Comparison of ENCODE assay signal across 1 cellular context in the genomic region with DNA sequence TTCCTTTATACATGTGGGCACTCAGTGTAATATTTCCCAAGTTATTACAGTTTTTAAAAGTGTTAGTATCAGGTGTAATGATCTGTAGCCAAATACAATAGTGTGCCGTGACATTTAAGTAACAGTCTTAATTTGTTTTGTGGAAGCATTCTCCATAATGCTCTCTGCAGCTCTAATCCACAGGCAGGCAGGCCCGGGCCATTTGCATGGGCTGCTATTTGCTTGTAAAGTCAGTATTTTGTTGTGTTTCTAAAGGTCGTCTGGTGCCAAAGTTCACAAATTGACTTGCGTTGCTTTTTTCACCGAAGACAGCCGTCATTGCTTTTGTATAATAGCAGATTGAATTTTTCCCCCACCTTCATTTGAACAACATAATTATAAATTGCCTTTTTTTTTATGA.
TF ChIP-seq lines count a peak whose summit lies in the region.

No MANE protein-coding gene starts in this region.

TF ChIP-seq in WTC11, 78 proteins besides CTCF, POLR2A, EP300 and RAD21 (continued from another document):
- TF ChIP-seq, protein P1, sequence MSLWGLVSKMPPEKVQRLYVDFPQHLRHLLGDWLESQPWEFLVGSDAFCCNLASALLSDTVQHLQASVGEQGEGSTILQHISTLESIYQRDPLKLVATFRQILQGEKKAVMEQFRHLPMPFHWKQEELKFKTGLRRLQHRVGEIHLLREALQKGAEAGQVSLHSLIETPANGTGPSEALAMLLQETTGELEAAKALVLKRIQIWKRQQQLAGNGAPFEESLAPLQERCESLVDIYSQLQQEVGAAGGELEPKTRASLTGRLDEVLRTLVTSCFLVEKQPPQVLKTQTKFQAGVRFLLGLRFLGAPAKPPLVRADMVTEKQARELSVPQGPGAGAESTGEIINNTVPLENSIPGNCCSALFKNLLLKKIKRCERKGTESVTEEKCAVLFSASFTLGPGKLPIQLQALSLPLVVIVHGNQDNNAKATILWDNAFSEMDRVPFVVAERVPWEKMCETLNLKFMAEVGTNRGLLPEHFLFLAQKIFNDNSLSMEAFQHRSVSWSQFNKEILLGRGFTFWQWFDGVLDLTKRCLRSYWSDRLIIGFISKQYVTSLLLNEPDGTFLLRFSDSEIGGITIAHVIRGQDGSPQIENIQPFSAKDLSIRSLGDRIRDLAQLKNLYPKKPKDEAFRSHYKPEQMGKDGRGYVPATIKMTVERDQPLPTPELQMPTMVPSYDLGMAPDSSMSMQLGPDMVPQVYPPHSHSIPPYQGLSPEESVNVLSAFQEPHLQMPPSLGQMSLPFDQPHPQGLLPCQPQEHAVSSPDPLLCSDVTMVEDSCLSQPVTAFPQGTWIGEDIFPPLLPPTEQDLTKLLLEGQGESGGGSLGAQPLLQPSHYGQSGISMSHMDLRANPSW (CRISPR knock-in tag; conservative IDR thresholded peaks at IDR 0.05; ENCODE audit: low read depth), result no peak
- no peak for TF ChIP-seq GTF2I (CRISPR knock-in tag; conservative IDR thresholded peaks at IDR 0.05)
- TF ChIP-seq JUN (CRISPR knock-in tag; IDR thresholded peaks at IDR 0.05), result no peak
- TF ChIP-seq, protein P2, sequence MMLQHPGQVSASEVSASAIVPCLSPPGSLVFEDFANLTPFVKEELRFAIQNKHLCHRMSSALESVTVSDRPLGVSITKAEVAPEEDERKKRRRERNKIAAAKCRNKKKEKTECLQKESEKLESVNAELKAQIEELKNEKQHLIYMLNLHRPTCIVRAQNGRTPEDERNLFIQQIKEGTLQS (CRISPR knock-in tag; conservative IDR thresholded peaks at IDR 0.05), result no peak
- TF ChIP-seq GRHL2 (CRISPR knock-in tag; IDR thresholded peaks at IDR 0.05; ENCODE audit: insufficient replicate concordance, severe bottlenecking), result no peak
- TF ChIP-seq, protein P3, sequence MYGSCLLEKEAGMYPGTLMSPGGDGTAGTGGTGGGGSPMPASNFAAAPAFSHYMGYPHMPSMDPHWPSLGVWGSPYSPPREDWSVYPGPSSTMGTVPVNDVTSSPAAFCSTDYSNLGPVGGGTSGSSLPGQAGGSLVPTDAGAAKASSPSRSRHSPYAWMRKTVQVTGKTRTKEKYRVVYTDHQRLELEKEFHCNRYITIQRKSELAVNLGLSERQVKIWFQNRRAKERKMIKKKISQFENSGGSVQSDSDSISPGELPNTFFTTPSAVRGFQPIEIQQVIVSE (CRISPR knock-in tag; IDR thresholded peaks at IDR 0.05; ENCODE audit: borderline replicate concordance), result no peak
- no peak for TF ChIP-seq NFE2L1 (CRISPR knock-in tag; IDR thresholded peaks at IDR 0.05)
- no peak for TF ChIP-seq RORB (CRISPR knock-in tag; IDR thresholded peaks at IDR 0.05)
- TF ChIP-seq TCF7 (CRISPR knock-in tag; IDR thresholded peaks at IDR 0.05; ENCODE audit: low read depth), result no peak
- TF ChIP-seq, protein P4, sequence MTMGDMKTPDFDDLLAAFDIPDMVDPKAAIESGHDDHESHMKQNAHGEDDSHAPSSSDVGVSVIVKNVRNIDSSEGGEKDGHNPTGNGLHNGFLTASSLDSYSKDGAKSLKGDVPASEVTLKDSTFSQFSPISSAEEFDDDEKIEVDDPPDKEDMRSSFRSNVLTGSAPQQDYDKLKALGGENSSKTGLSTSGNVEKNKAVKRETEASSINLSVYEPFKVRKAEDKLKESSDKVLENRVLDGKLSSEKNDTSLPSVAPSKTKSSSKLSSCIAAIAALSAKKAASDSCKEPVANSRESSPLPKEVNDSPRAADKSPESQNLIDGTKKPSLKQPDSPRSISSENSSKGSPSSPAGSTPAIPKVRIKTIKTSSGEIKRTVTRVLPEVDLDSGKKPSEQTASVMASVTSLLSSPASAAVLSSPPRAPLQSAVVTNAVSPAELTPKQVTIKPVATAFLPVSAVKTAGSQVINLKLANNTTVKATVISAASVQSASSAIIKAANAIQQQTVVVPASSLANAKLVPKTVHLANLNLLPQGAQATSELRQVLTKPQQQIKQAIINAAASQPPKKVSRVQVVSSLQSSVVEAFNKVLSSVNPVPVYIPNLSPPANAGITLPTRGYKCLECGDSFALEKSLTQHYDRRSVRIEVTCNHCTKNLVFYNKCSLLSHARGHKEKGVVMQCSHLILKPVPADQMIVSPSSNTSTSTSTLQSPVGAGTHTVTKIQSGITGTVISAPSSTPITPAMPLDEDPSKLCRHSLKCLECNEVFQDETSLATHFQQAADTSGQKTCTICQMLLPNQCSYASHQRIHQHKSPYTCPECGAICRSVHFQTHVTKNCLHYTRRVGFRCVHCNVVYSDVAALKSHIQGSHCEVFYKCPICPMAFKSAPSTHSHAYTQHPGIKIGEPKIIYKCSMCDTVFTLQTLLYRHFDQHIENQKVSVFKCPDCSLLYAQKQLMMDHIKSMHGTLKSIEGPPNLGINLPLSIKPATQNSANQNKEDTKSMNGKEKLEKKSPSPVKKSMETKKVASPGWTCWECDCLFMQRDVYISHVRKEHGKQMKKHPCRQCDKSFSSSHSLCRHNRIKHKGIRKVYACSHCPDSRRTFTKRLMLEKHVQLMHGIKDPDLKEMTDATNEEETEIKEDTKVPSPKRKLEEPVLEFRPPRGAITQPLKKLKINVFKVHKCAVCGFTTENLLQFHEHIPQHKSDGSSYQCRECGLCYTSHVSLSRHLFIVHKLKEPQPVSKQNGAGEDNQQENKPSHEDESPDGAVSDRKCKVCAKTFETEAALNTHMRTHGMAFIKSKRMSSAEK (CRISPR knock-in tag; IDR thresholded peaks at IDR 0.05; ENCODE audit: borderline replicate concordance), result no peak
- TF ChIP-seq, protein P5, sequence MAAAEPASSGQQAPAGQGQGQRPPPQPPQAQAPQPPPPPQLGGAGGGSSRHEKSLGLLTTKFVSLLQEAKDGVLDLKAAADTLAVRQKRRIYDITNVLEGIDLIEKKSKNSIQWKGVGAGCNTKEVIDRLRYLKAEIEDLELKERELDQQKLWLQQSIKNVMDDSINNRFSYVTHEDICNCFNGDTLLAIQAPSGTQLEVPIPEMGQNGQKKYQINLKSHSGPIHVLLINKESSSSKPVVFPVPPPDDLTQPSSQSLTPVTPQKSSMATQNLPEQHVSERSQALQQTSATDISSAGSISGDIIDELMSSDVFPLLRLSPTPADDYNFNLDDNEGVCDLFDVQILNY (CRISPR knock-in tag; IDR thresholded peaks at IDR 0.05), result no peak
- no peak for TF ChIP-seq NR3C1 (CRISPR knock-in tag; conservative IDR thresholded peaks at IDR 0.05; ENCODE audit: low read depth)
- TF ChIP-seq, protein P6, sequence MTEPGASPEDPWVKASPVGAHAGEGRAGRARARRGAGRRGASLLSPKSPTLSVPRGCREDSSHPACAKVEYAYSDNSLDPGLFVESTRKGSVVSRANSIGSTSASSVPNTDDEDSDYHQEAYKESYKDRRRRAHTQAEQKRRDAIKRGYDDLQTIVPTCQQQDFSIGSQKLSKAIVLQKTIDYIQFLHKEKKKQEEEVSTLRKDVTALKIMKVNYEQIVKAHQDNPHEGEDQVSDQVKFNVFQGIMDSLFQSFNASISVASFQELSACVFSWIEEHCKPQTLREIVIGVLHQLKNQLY (CRISPR knock-in tag; IDR thresholded peaks at IDR 0.05), result no peak
